In genomic region chr12:27244680-27245005, GRCh38 we compare ENCODE assay signal across 8 cellular contexts. TPM values are rescaled to one million over a fixed set of nuclear protein-coding genes. Genes with fewer than 3 reads are reported as not detected.
DNase-seq lines count a peak whose midpoint lies in the region; ATAC-seq and TF ChIP-seq lines count a peak whose summit lies in the region.

No MANE protein-coding gene starts in this region.

- no peaks in the 10 kb centered on the region for H3K27me3 Mint-ChIP-seq in CD8-positive, alpha-beta T cell (ENCODE audit: low read depth)

- H3K27ac ChIP-seq in CD8-positive, alpha-beta T cell (ENCODE audit: low read depth, low read length), result peak overlapping the region; percentile 76
- H3K27ac ChIP-seq in IMR-90 (ENCODE audit: insufficient read depth, low read length) (peak overlapping the region; percentile 81), breast epithelium (peak overlapping the region; percentile 86), mucosa of rectum (ENCODE audit: low read depth in 2 of 2, low read length in 2 of 2) (peak overlapping the region; percentile 86 to 91)

- no peaks in the 10 kb centered on the region for H3K9me3 Mint-ChIP-seq in CD8-positive, alpha-beta T cell

- peak overlapping the region; percentile 77; the same call in 1 of the 2 replicates for H3K4ac ChIP-seq in IMR-90 (ENCODE audit: low read depth, low read length)

- H4K20me1 ChIP-seq in IMR-90 (ENCODE audit: insufficient read depth, low read length), result no peaks in the 10 kb centered on the region; the same call in 1 of the 2 replicates

- no peak for DNase-seq in CD8-positive, alpha-beta T cell
- DNase-seq in IMR-90, result peak; percentile 58
- no peak for DNase-seq in breast epithelium (ENCODE audit: low spot score in 2 of 2)
- DNase-seq in cerebellar cortex (ENCODE audit: low spot score), result no peak

- intact Hi-C loops in CD8-positive, alpha-beta T cell (cut with DNase I, micrococcal nuclease), result loop anchor here (1.0 to 10.0 kb wide), 14 partner anchors 222 to 1130 kb away; partner anchors contain the start of genes CCDC91 (in 2 of the 2), FGFR1OP2 (in 2 of the 2), ITPR2 (in 2 of the 2) and MED21 (in 2 of the 2)
- intact Hi-C loops in IMR-90 (cut with micrococcal nuclease) (loop anchor here (2.0 to 10.0 kb wide), 3 partner anchors 60 to 230 kb away; partner anchors contain the start of gene TM7SF3), breast epithelium (cut with DNase I; ENCODE audit: low total_unique reads) (no loop called here)

- peak overlapping the region; percentile 91 for H3K56ac ChIP-seq in IMR-90 (ENCODE audit: extremely low read depth, insufficient read depth, low read length)

- H3K9me1 ChIP-seq in IMR-90 (ENCODE audit: insufficient read depth, low read length), result peaks cover 3% of the 10 kb centered on the region

- 0% methylated on average over 6 of the region's 13 CpGs; no CpG with 5 or more reads in 1 of the 2 experiments for WGBS in IMR-90 (ENCODE audit: extremely low coverage in 2 of 2, insufficient read length in 1 of 2), 2 experiments

- H2BK15ac ChIP-seq in IMR-90 (ENCODE audit: low read depth, low read length), result peak overlapping the region; percentile 59; the same call in 2 of the 3 replicates

- peak overlapping the region; percentile 98 for H3K23ac ChIP-seq in IMR-90 (ENCODE audit: low read depth, low read length)

- peak overlapping the region; percentile 30 to 80; a peak in 3 of 4 replicates for H4K8ac ChIP-seq in IMR-90 (ENCODE audit: low read depth in 2 of 2, low read length in 2 of 2)

- no peaks in the 10 kb centered on the region for H3K36me3 ChIP-seq in CD8-positive, alpha-beta T cell (ENCODE audit: insufficient read depth, low read length)
- H3K36me3 ChIP-seq in IMR-90 (ENCODE audit: control insufficient read depth, insufficient read depth, low read length) (no peaks in the 10 kb centered on the region), breast epithelium (no peaks in the 10 kb centered on the region), mucosa of rectum (ENCODE audit: control insufficient read depth in 2 of 2, insufficient read depth in 2 of 2, low read length in 2 of 2) (no peaks in the 10 kb centered on the region)

- in situ Hi-C loops in IMR-90 (cut with MboI; ENCODE audit: low sequenced_read_pairs), result no loop called here

- peaks cover 10 to 43% of the 10 kb centered on the region in 2 experiments for H3K79me1 ChIP-seq in IMR-90 (ENCODE audit: low read depth in 1 of 2, low read length in 2 of 2)

- H3K9ac ChIP-seq in IMR-90 (ENCODE audit: low read depth, low read length) (peak overlapping the region; percentile 92), mucosa of rectum (ENCODE audit: low read depth in 1 of 2, low read length in 2 of 2) (peak overlapping the region; percentile 88 to 95)

- peak overlapping the region; percentile 5 for H4K5ac ChIP-seq in IMR-90 (ENCODE audit: low read depth, low read length)

- TF ChIP-seq CTCF in CD8-positive, alpha-beta T cell (IDR thresholded peaks at IDR 0.05), result no peak
- no peak for TF ChIP-seq CTCF in IMR-90 (conservative IDR thresholded peaks at IDR 0.05; ENCODE audit: low read depth, low read length)
- TF ChIP-seq CTCF in breast epithelium (IDR thresholded peaks at IDR 0.05), result no peak

- peaks cover 48% of the 10 kb centered on the region for H3K4me1 Mint-ChIP-seq in CD8-positive, alpha-beta T cell (ENCODE audit: low read depth)

- H2AK9ac ChIP-seq in IMR-90 (replicated peaks; ENCODE audit: low read depth, low read length, poor library complexity), result peak overlapping the region; percentile 93

- peaks cover 6% of the 10 kb centered on the region for H3K36me3 Mint-ChIP-seq in CD8-positive, alpha-beta T cell

- peak overlapping the region; percentile 94 for H3K14ac ChIP-seq in IMR-90 (replicated peaks; ENCODE audit: low read depth, low read length)

- peak overlapping the region; percentile 84 for H3K4me3 ChIP-seq in CD8-positive, alpha-beta T cell (ENCODE audit: low read depth, low read length)
- H3K4me3 ChIP-seq in IMR-90 (ENCODE audit: insufficient read depth, low read depth, low read length) (peak overlapping the region; percentile 75), breast epithelium (peak overlapping the region; percentile 63 to 87 (median 71)), mucosa of rectum (ENCODE audit: low read length in 2 of 2) (peak overlapping the region; percentile 94 to 97)

- peak overlapping the region; percentile 67 for H4K91ac ChIP-seq in IMR-90 (ENCODE audit: insufficient read depth, low read depth, low read length)

- TF ChIP-seq RAD21 in IMR-90 (IDR thresholded peaks at IDR 0.05; ENCODE audit: low read length), result no peak

- dilution Hi-C loops in IMR-90 (cut with HindIII; ENCODE audit: low sequenced_read_pairs, unreplicated experiment), result no loop called here

- H2BK120ac ChIP-seq in IMR-90 (ENCODE audit: low read depth, low read length), result peak overlapping the region; percentile 81

- peak overlapping the region; percentile 9; the same call in 1 of the 2 replicates for H2BK20ac ChIP-seq in IMR-90 (ENCODE audit: low read depth, low read length)

- peak overlapping the region; percentile 33 for H3K18ac ChIP-seq in IMR-90 (ENCODE audit: low read depth, low read length)

- peak overlapping the region; percentile 47 for H2AK5ac ChIP-seq in IMR-90 (ENCODE audit: low read depth, low read length)

- no peaks in the 10 kb centered on the region for H3K27me3 ChIP-seq in CD8-positive, alpha-beta T cell (ENCODE audit: insufficient read depth, low read length)
- H3K27me3 ChIP-seq in IMR-90 (ENCODE audit: control insufficient read depth, insufficient read depth, low read length) (no peaks in the 10 kb centered on the region), breast epithelium (no peaks in the 10 kb centered on the region), mucosa of rectum (ENCODE audit: control insufficient read depth in 2 of 2, insufficient read depth in 2 of 2, low read length in 2 of 2) (no peaks in the 10 kb centered on the region)

- BruUV-seq in IMR-90 (replicated peaks; lab: Mats Ljungman, UMichigan), result no TSS peak

- H2BK5ac ChIP-seq in IMR-90 (ENCODE audit: low read depth, low read length, poor library complexity, severe bottlenecking), result peak overlapping the region; percentile 74

- H2AFZ ChIP-seq in IMR-90 (replicated peaks; ENCODE audit: low read length, poor library complexity), result peak overlapping the region; percentile 99

- CTCF ChIA-PET in CD8-positive, alpha-beta T cell (lab: Charles Lee), result interaction anchor here (1.1 to 1.3 kb wide), 2 partner anchors 61 to 234 kb away, joined by 3 to 4 read pairs; no protein-coding TSS in a partner anchor
- CTCF ChIA-PET in IMR-90 (lab: Yijun Ruan, JAX), result interaction anchor here (1.0 kb wide), 2 partner anchors 25 to 229 kb away, joined by 3 read pairs; no protein-coding TSS in a partner anchor

- H3K4me3 Mint-ChIP-seq in CD8-positive, alpha-beta T cell, result peak overlapping the region; percentile 96

- no peaks in the 10 kb centered on the region for H3K9me3 ChIP-seq in CD8-positive, alpha-beta T cell (ENCODE audit: low read length)
- peaks cover 2% of the 10 kb centered on the region; the same call in 1 of the 2 replicates for H3K9me3 ChIP-seq in IMR-90 (ENCODE audit: control insufficient read depth, insufficient read depth, low read length)
- no peaks in the 10 kb centered on the region for H3K9me3 ChIP-seq in breast epithelium
- no peaks in the 10 kb centered on the region for H3K9me3 ChIP-seq in mucosa of rectum (ENCODE audit: control insufficient read depth in 2 of 2, low read length in 2 of 2)

- POLR2A ChIA-PET in CD8-positive, alpha-beta T cell (lab: Charles Lee), result interaction anchor here (1.7 to 3.6 kb wide), 3 partner anchors 10 to 412 kb away, joined by 8 to 17 read pairs (median 9); partner anchors contain the start of genes ITPR2 and MED21
- POLR2A ChIA-PET in IMR-90 (lab: Charles Lee; ENCODE audit: unreplicated experiment), result no interaction called here

- peak overlapping the region; percentile 96 for H3K27ac Mint-ChIP-seq in CD8-positive, alpha-beta T cell

- H3K4me1 ChIP-seq in CD8-positive, alpha-beta T cell (ENCODE audit: insufficient read depth, low read length), result peaks cover 14% of the 10 kb centered on the region
- H3K4me1 ChIP-seq in IMR-90 (ENCODE audit: control insufficient read depth, insufficient read depth, low read length) (peaks cover 2% of the 10 kb centered on the region; the same call in 1 of the 2 replicates), breast epithelium (peaks cover 0 to 4% of the 10 kb centered on the region in 2 donors), mucosa of rectum (ENCODE audit: control insufficient read depth in 2 of 2, insufficient read depth in 2 of 2, low read length in 2 of 2) (peaks cover 13 to 14% of the 10 kb centered on the region in 2 donors)

- H3K4me2 ChIP-seq in IMR-90 (ENCODE audit: low read depth, low read length), result peak overlapping the region; percentile 98

- TF ChIP-seq POLR2A in IMR-90 (IDR thresholded peaks at IDR 0.05; ENCODE audit: low read depth, low read length), result no peak
- TF ChIP-seq POLR2A in breast epithelium (IDR thresholded peaks at IDR 0.05), result no peak
- TF ChIP-seq POLR2A in GM18505 (IDR thresholded peaks at IDR 0.05; ENCODE audit: borderline replicate concordance, extremely low read depth, insufficient read depth, insufficient read length), result no peak

- no peak for ATAC-seq in CD8-positive, alpha-beta T cell
- ATAC-seq in IMR-90 (ENCODE audit: low read depth), result no peak
- no peak for ATAC-seq in HG02763 (IDR thresholded peaks at IDR 0.05; ENCODE audit: unreplicated experiment)
- no peak for ATAC-seq in GM21619 (IDR thresholded peaks at IDR 0.05; ENCODE audit: unreplicated experiment)
- no peak for ATAC-seq in GM18505 (IDR thresholded peaks at IDR 0.05; ENCODE audit: unreplicated experiment)

TF ChIP-seq in IMR-90, 13 proteins besides CTCF, POLR2A, EP300 and RAD21:
- TF ChIP-seq CEBPB (IDR thresholded peaks at IDR 0.05; ENCODE audit: low read depth, low read length) (peak; percentile 49), ELK1 (IDR thresholded peaks at IDR 0.05; ENCODE audit: borderline replicate concordance, low read depth, low read length) (no peak)

RNA-seq across cellular contexts. Expression of gene STK38L, which starts 0.6 kb away (rescaled TPM):
- total RNA-seq in CD8-positive, alpha-beta T cell, result 10 to 100 TPM; 27.0 to 28.6 TPM
- total RNA-seq in IMR-90 (2012; rRNA removed) (7.2 and 15.3 TPM in 2 replicates), breast epithelium (10 to 100 TPM; 29.4 to 48.8 (median 37.9) TPM)
- 4.1 and 5.1 TPM in 2 replicates for polyA plus RNA-seq in IMR-90 (2012; rRNA removed)
- polyA plus RNA-seq in IMR-90 (2012; cell fraction: cytosol; rRNA removed), result 0.58 and 1.9 TPM in 2 replicates
- polyA plus RNA-seq in IMR-90 (2012; cell fraction: nucleus; rRNA removed; ENCODE audit: low replicate concordance), result 0.64 and 8.8 TPM in 2 replicates
